ENCODE assay signal across 10 cellular contexts in the genomic region with DNA sequence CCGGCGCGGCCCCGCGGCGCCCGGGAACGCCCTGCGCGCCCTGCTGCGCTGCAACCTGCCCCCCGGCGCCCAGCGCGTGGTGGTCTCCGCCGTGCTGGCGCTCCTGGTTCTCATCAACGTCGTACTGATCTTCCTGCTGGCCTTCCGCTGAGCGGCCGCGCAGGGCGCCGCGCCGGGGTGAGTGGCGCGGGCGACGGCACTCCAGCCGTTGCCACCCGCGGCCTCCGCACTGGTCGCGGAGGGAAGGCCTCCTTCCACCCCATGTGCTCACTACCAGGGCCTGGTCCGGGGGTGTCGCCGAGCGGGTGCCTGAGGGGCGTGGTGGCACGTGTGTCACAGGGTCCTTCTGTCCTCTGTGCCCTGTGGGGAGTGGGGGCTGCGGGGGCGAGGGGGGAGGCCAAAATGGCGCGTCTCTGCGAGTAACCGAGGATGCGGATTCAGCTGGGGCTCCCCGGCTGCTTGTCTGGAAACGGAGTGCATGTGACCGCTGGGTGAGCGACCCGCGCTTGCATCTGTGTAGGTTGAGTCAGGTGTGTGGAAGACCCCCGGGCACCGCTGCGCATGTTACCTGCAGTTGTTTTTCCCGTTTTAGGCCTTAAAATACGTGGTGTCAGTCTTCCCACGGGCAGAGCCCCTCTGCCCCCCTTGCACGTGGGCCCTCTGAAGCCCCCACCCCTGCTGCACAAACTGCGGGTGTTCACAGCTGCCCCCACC. TPM values are rescaled to one million over a fixed set of nuclear protein-coding genes. Genes with fewer than 3 reads are reported as not detected.
A peak's percentile ranks its signal among the peaks of the same experiment; 100 is the strongest.
DNase-seq lines count a peak whose midpoint lies in the region; ATAC-seq and TF ChIP-seq lines count a peak whose summit lies in the region.
"Had no signal": no experiment of that assay in that cellular context is flagged by ENCODE, and none has a peak within 500 bp of the region (broad histone marks: within the 10 kb centered on the region; RNA-seq: fewer than 3 reads in every experiment).

No MANE protein-coding gene starts in this region.

- no peaks in the 10 kb centered on the region for H3K36me3 ChIP-seq in uterus

- H3K27me3 Mint-ChIP-seq in natural killer cell treated with Interleukin-12 subunit alpha and Interleukin-12 subunit beta and Interleukin-15 and Interleukin-18, amount 100 ng/mL, for 72 hours = peaks cover 0 to 12% of the 10 kb centered on the region in 2 donors
- H3K27me3 Mint-ChIP-seq in natural killer cell (ENCODE audit: low read depth in 2 of 2) = peaks cover 13 to 17% of the 10 kb centered on the region in 2 donors
- peaks cover 12% of the 10 kb centered on the region for H3K27me3 Mint-ChIP-seq in neural crest cell (ENCODE audit: low read depth)

- no peaks in the 10 kb centered on the region for H3K4me1 Mint-ChIP-seq in natural killer cell treated with Interleukin-12 subunit alpha and Interleukin-12 subunit beta and Interleukin-15 and Interleukin-18, amount 100 ng/mL, for 72 hours (ENCODE audit: low read depth in 2 of 2)
- peaks cover 0 to 4% of the 10 kb centered on the region in 2 donors for H3K4me1 Mint-ChIP-seq in natural killer cell
- H3K4me1 Mint-ChIP-seq in neural crest cell = peaks cover 9% of the 10 kb centered on the region

- H3K27ac ChIP-seq in dorsolateral prefrontal cortex = peak overlapping the region in 57 of 59 donors; percentile 38 to 92 (median 81)
- no peak overlapping the region for H3K27ac ChIP-seq in uterus

- peak; percentile 20 for DNase-seq in natural killer cell treated with Interleukin-12 subunit alpha and Interleukin-12 subunit beta and Interleukin-15 and Interleukin-18, amount 100 ng/mL, for 72 hours (ENCODE audit: low spot score)
- DNase-seq in natural killer cell (no peak), dorsolateral prefrontal cortex (peak in 3 of 10 donors; percentile 16 to 23 (median 20)), neural crest cell (ENCODE audit: low read depth, low spot score) (no peak), uterus (no peak), epidermal melanocyte (ENCODE audit: insufficient read length, low spot score) (no peak)
- DNase-seq: left cardiac atrium, RPMI8226 had no signal

- H3K9me3 Mint-ChIP-seq in natural killer cell treated with Interleukin-12 subunit alpha and Interleukin-12 subunit beta and Interleukin-15 and Interleukin-18, amount 100 ng/mL, for 72 hours = no peaks in the 10 kb centered on the region
- no peaks in the 10 kb centered on the region for H3K9me3 Mint-ChIP-seq in natural killer cell
- H3K9me3 Mint-ChIP-seq in neural crest cell = no peaks in the 10 kb centered on the region

- H3K9me3 ChIP-seq in uterus = no peaks in the 10 kb centered on the region

- no peak for TF ChIP-seq CTCF in natural killer cell (IDR thresholded peaks at IDR 0.05)
- TF ChIP-seq CTCF in dorsolateral prefrontal cortex (IDR thresholded peaks at IDR 0.05 in 54 of 56, conservative IDR thresholded peaks at IDR 0.05 in 2 of 56; ENCODE audit: low read depth in 1 of 56, partially characterized antibody in 56 of 56) = no peak
- TF ChIP-seq CTCF in neural crest cell (conservative IDR thresholded peaks at IDR 0.05) = no peak
- TF ChIP-seq CTCF in uterus (IDR thresholded peaks at IDR 0.05) = no peak

- no peak for TF ChIP-seq POLR2A in uterus (IDR thresholded peaks at IDR 0.05)

- no peaks in the 10 kb centered on the region for H3K4me1 ChIP-seq in uterus

- H3K27ac Mint-ChIP-seq in natural killer cell treated with Interleukin-12 subunit alpha and Interleukin-12 subunit beta and Interleukin-15 and Interleukin-18, amount 100 ng/mL, for 72 hours = no peak overlapping the region
- no peak overlapping the region for H3K27ac Mint-ChIP-seq in natural killer cell
- H3K27ac Mint-ChIP-seq in neural crest cell (ENCODE audit: unreplicated experiment) = no peak overlapping the region

- intact Hi-C loops in natural killer cell (cut with micrococcal nuclease) (no loop called here), dorsolateral prefrontal cortex (cut with DNase I) (loop anchor here (5.0 to 10.0 kb wide), 3 partner anchors 68 to 240 kb away; no protein-coding TSS in a partner anchor), uterus (cut with DNase I; ENCODE audit: low total_unique reads) (no loop called here)

- H3K27me3 ChIP-seq in dorsolateral prefrontal cortex (peaks cover 0 to 4% (median 0%) of the 10 kb centered on the region in 45 donors), uterus (no peaks in the 10 kb centered on the region)

- H3K4me3 Mint-ChIP-seq in natural killer cell treated with Interleukin-12 subunit alpha and Interleukin-12 subunit beta and Interleukin-15 and Interleukin-18, amount 100 ng/mL, for 72 hours = no peak overlapping the region
- H3K4me3 Mint-ChIP-seq in natural killer cell (no peak overlapping the region), neural crest cell (peak overlapping the region; percentile 47)

- peak overlapping the region; percentile 34 to 75 (median 62) for H3K4me3 ChIP-seq in dorsolateral prefrontal cortex
- peak overlapping the region; percentile 21 to 43 for H3K4me3 ChIP-seq in uterus

- no peak for ATAC-seq in natural killer cell treated with Interleukin-12 subunit alpha and Interleukin-12 subunit beta and Interleukin-15 and Interleukin-18, amount 100 ng/mL, for 72 hours
- ATAC-seq in natural killer cell (no peak), HG02884 (IDR thresholded peaks at IDR 0.05; ENCODE audit: unreplicated experiment) (no peak), GM19023 (IDR thresholded peaks at IDR 0.05; ENCODE audit: unreplicated experiment) (no peak)

- no peaks in the 10 kb centered on the region for H3K36me3 Mint-ChIP-seq in natural killer cell treated with Interleukin-12 subunit alpha and Interleukin-12 subunit beta and Interleukin-15 and Interleukin-18, amount 100 ng/mL, for 72 hours
- H3K36me3 Mint-ChIP-seq in natural killer cell = no peaks in the 10 kb centered on the region
- no peaks in the 10 kb centered on the region for H3K36me3 Mint-ChIP-seq in neural crest cell (ENCODE audit: low read depth)

RNA-seq across cellular contexts. Expression of gene FAM168B, which starts 58.0 kb away (rescaled TPM):
- 10 to 100 TPM; 69.8 to 82.6 TPM for total RNA-seq in natural killer cell treated with Interleukin-12 subunit alpha and Interleukin-12 subunit beta and Interleukin-15 and Interleukin-18, amount 100 ng/mL, for 72 hours
- total RNA-seq in natural killer cell (10 to 100 TPM; 56.0 to 70.7 (median 65.3) TPM), dorsolateral prefrontal cortex (100 to 1,000 TPM; 119 to 220 (median 170) TPM), neural crest cell (154 and 159 TPM in 2 replicates), uterus (100 to 1,000 TPM in 3 of 4 donors, 10 to 100 TPM in 1; 50.0 to 194 (median 104) TPM)

Comparison
In these comparisons a context has a peak if more than half of its experiments do, and no peak if none do; other contexts are left out.
1. H3K27ac ChIP-seq: peak in dorsolateral prefrontal cortex (57 of 59); none in uterus (0 of 2).
2. intact Hi-C loops: an anchor here in dorsolateral prefrontal cortex (5.0 to 10.0 kb wide); none called in natural killer cell and uterus.